ENCODE assay signal across 11 cellular contexts in the genomic region with DNA sequence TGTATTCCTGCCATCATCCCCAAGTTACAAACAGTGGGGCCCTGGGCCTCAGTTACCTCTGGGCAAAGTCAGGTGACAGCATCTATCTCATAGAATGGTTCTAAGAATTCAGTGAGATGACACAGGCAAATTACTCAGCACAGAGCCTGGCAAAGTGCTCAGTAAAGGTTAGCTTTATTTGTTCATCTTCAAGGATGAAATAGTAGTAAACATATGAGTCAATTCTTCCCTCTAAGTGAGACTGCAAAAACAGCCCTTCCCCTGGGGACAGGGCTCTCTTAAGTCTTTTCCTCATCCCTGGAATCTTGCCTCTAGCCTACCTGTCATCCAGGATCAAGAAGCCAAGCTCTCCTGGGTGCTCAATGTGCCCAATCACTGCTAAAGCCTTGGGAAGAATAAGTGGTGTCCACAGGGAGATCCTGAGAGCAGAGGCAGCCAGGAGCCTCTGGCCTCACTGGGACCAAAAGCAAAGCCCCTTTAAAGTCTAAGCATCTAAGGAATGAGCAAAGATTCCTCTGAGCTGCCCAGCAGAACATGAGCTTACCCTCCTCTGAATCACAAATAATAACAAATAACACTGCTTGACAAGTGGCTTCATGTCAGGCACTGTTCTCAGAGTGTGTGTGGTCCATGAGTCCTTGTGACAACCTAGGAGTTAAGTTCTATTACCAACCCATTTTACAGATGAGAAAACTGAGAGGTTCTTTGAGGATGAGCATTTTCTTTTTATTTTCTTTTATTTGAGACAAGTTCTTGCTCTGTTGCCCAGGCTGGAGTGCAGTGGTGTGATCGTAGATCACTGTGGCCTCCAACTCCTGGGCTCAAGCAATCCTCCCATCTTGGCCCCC. TPM values are rescaled to one million over a fixed set of nuclear protein-coding genes. Genes with fewer than 3 reads are reported as not detected.
A peak's percentile ranks its signal among the peaks of the same experiment; 100 is the strongest.
DNase-seq lines count a peak whose midpoint lies in the region; ATAC-seq and TF ChIP-seq lines count a peak whose summit lies in the region.
"Had no signal": no experiment of that assay in that cellular context is flagged by ENCODE, and none has a peak within 500 bp of the region (broad histone marks: within the 10 kb centered on the region; RNA-seq: fewer than 3 reads in every experiment).

No MANE protein-coding gene starts in this region.

- ATAC-seq in stimulated activated effector memory CD8-positive, alpha-beta T cell treated with anti-CD3 and anti-CD28 coated beads, Interleukin-12 subunit alpha, Interleukin-12 subunit beta, amount 100 ng/mL, for 72 hours = peak; percentile 61
- ATAC-seq in HG03432 (IDR thresholded peaks at IDR 0.05; ENCODE audit: unreplicated experiment) = no peak

- H3K9me3 Mint-ChIP-seq in stimulated activated effector memory CD8-positive, alpha-beta T cell treated with anti-CD3 and anti-CD28 coated beads, Interleukin-12 subunit alpha, Interleukin-12 subunit beta, amount 100 ng/mL, for 72 hours = no peaks in the 10 kb centered on the region
- no peaks in the 10 kb centered on the region for H3K9me3 Mint-ChIP-seq in activated T-helper 1 cell treated with anti-CD3 and anti-CD28 coated beads, Interleukin-12 subunit alpha, Interleukin-12 subunit beta, Interleukin-2, Interleukin-4 antibody, amounts not matched to agents 30 ng/mL and 10 ng/mL and 1 ng/mL, durations not matched to agents 14 hours and 24 hours and 36 hours

- no peak for TF ChIP-seq CTCF in GM10248 (IDR thresholded peaks at IDR 0.05; ENCODE audit: control extremely low read depth, extremely low read depth, low read depth, missing control alignments)

- intact Hi-C loops in activated T-helper 1 cell treated with anti-CD3 and anti-CD28 coated beads, Interleukin-12 subunit alpha, Interleukin-12 subunit beta, Interleukin-2, Interleukin-4 antibody, amounts not matched to agents 30 ng/mL and 10 ng/mL and 1 ng/mL, durations not matched to agents 14 hours and 24 hours and 36 hours (cut with micrococcal nuclease) = no loop called here

- H3K27ac Mint-ChIP-seq in stimulated activated effector memory CD8-positive, alpha-beta T cell treated with anti-CD3 and anti-CD28 coated beads, Interleukin-12 subunit alpha, Interleukin-12 subunit beta, amount 100 ng/mL, for 72 hours = peak overlapping the region; percentile 34
- no peak overlapping the region for H3K27ac Mint-ChIP-seq in activated T-helper 1 cell treated with anti-CD3 and anti-CD28 coated beads, Interleukin-12 subunit alpha, Interleukin-12 subunit beta, Interleukin-2, Interleukin-4 antibody, amounts not matched to agents 30 ng/mL and 10 ng/mL and 1 ng/mL, durations not matched to agents 14 hours and 24 hours and 36 hours

- H3K4me1 Mint-ChIP-seq in stimulated activated effector memory CD8-positive, alpha-beta T cell treated with anti-CD3 and anti-CD28 coated beads, Interleukin-12 subunit alpha, Interleukin-12 subunit beta, amount 100 ng/mL, for 72 hours = no peaks in the 10 kb centered on the region
- peaks cover 5% of the 10 kb centered on the region for H3K4me1 Mint-ChIP-seq in activated T-helper 1 cell treated with anti-CD3 and anti-CD28 coated beads, Interleukin-12 subunit alpha, Interleukin-12 subunit beta, Interleukin-2, Interleukin-4 antibody, amounts not matched to agents 30 ng/mL and 10 ng/mL and 1 ng/mL, durations not matched to agents 14 hours and 24 hours and 36 hours (ENCODE audit: low read depth)

- H3K36me3 Mint-ChIP-seq in stimulated activated effector memory CD8-positive, alpha-beta T cell treated with anti-CD3 and anti-CD28 coated beads, Interleukin-12 subunit alpha, Interleukin-12 subunit beta, amount 100 ng/mL, for 72 hours = no peaks in the 10 kb centered on the region
- H3K36me3 Mint-ChIP-seq in activated T-helper 1 cell treated with anti-CD3 and anti-CD28 coated beads, Interleukin-12 subunit alpha, Interleukin-12 subunit beta, Interleukin-2, Interleukin-4 antibody, amounts not matched to agents 30 ng/mL and 10 ng/mL and 1 ng/mL, durations not matched to agents 14 hours and 24 hours and 36 hours (ENCODE audit: low read depth) = no peaks in the 10 kb centered on the region

- DNase-seq in HT1080 (ENCODE audit: low read depth) (peak; percentile 28), astrocyte of the hippocampus (ENCODE audit: low read depth, low spot score) (peak; percentile 55), iris pigment epithelial cell (ENCODE audit: low read depth) (peak; percentile 83), NCI-H345 treated with DMSO at 0.1 percent for 48 hours (lab: John Stamatoyannopoulos, UW; ENCODE audit: unreplicated experiment) (no peak), GM10248 (ENCODE audit: extremely low spot score) (no peak)
- DNase-seq in stimulated activated effector memory CD8-positive, alpha-beta T cell treated with anti-CD3 and anti-CD28 coated beads, Interleukin-12 subunit alpha, Interleukin-12 subunit beta, amount 100 ng/mL, for 72 hours (ENCODE audit: low spot score in 2 of 2) = no peak
- no peak for DNase-seq in activated T-helper 1 cell treated with anti-CD3 and anti-CD28 coated beads, Interleukin-12 subunit alpha, Interleukin-12 subunit beta, Interleukin-2, Interleukin-4 antibody, amounts not matched to agents 30 ng/mL and 10 ng/mL and 1 ng/mL, durations not matched to agents 14 hours and 24 hours and 36 hours (ENCODE audit: low spot score)
- DNase-seq: activated CD8-positive, alpha-beta memory T cell treated with anti-CD3 and anti-CD28 coated beads for 24 hours; NCI-H2171; occipital lobe had no signal

- no peak overlapping the region for H3K4me3 Mint-ChIP-seq in stimulated activated effector memory CD8-positive, alpha-beta T cell treated with anti-CD3 and anti-CD28 coated beads, Interleukin-12 subunit alpha, Interleukin-12 subunit beta, amount 100 ng/mL, for 72 hours
- H3K4me3 Mint-ChIP-seq in activated T-helper 1 cell treated with anti-CD3 and anti-CD28 coated beads, Interleukin-12 subunit alpha, Interleukin-12 subunit beta, Interleukin-2, Interleukin-4 antibody, amounts not matched to agents 30 ng/mL and 10 ng/mL and 1 ng/mL, durations not matched to agents 14 hours and 24 hours and 36 hours = no peak overlapping the region

- POLR2A ChIA-PET in GM10248 (lab: Yijun Ruan, JAX) = no interaction called here

- CTCF ChIA-PET in GM10248 (lab: Yijun Ruan, JAX) = interaction anchor here (1.1 to 7.1 kb wide), 2 partner anchors 9 to 706 kb away, joined by 3 to 36 read pairs; no protein-coding TSS in a partner anchor

- H3K27me3 Mint-ChIP-seq in activated T-helper 1 cell treated with anti-CD3 and anti-CD28 coated beads, Interleukin-12 subunit alpha, Interleukin-12 subunit beta, Interleukin-2, Interleukin-4 antibody, amounts not matched to agents 30 ng/mL and 10 ng/mL and 1 ng/mL, durations not matched to agents 14 hours and 24 hours and 36 hours (ENCODE audit: insufficient read depth) = peaks cover 6% of the 10 kb centered on the region

RNA-seq across cellular contexts. Expression of gene NUAK1, which starts 12.1 kb away (rescaled TPM):
- 7.5 and 10.7 TPM in 2 replicates for total RNA-seq in HT1080 (2014; rRNA removed; shearing (Covaris generic))
- 5.2 and 7.5 TPM in 2 replicates for polyA plus RNA-seq in HT1080 (2015; cell fraction: cytosol; rRNA removed)
- 6.8 and 8.2 TPM in 2 replicates for polyA plus RNA-seq in HT1080 (2015; cell fraction: nucleus; rRNA removed)
- total RNA-seq in activated T-helper 1 cell treated with anti-CD3 and anti-CD28 coated beads, Interleukin-12 subunit alpha, Interleukin-12 subunit beta, Interleukin-2, Interleukin-4 antibody, amounts not matched to agents 30 ng/mL and 10 ng/mL and 1 ng/mL, durations not matched to agents 14 hours and 24 hours and 36 hours = 0.05 TPM in 1 of 2 replicates, not detected in the other

Comparison
In these comparisons a context has a peak if more than half of its experiments do, and no peak if none do; other contexts are left out.
1. DNase-seq: peak in HT1080 (single experiment), astrocyte of the hippocampus (single experiment) and iris pigment epithelial cell (single experiment); none in stimulated activated effector memory CD8-positive, alpha-beta T cell treated with anti-CD3 and anti-CD28 coated beads, Interleukin-12 subunit alpha, Interleukin-12 subunit beta, amount 100 ng/mL, for 72 hours (0 of 2), activated T-helper 1 cell treated with anti-CD3 and anti-CD28 coated beads, Interleukin-12 subunit alpha, Interleukin-12 subunit beta, Interleukin-2, Interleukin-4 antibody, amounts not matched to agents 30 ng/mL and 10 ng/mL and 1 ng/mL, durations not matched to agents 14 hours and 24 hours and 36 hours (single experiment), NCI-H345 treated with DMSO at 0.1 percent for 48 hours (single experiment) and GM10248 (single experiment).